Comparison of ENCODE assay signal across 17 cellular contexts in the genomic region with DNA sequence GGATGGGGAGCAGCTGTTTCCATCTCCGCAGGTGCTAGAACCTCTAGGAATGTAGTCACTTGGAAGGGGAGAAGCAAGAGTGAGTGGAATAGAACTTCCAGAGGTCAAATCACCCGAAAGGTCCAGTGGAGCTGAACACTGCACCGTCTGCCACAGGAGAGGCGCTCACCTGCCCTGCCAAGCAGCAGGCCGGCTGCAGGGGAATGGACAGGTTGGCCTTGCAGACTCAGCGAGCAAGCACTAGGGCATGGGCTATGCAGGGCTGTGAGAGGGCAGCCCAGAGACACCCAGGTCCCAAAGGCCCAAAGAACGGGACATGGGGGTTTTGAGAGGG.
DNase-seq lines count a peak whose midpoint lies in the region; ATAC-seq, FAIRE-seq and TF ChIP-seq lines count a peak whose summit lies in the region.
"Had no signal": no experiment of that assay in that cellular context is flagged by ENCODE, and none has a peak within 500 bp of the region (broad histone marks: within the 10 kb centered on the region; RNA-seq: fewer than 3 reads in every experiment).

No MANE protein-coding gene starts in this region.

- peaks cover 17% of the 10 kb centered on the region for H3K4me1 Mint-ChIP-seq in CD8-positive, alpha-beta T cell (ENCODE audit: low read depth)
- peaks cover 32% of the 10 kb centered on the region for H3K4me1 Mint-ChIP-seq in stimulated activated memory B cell treated with anti-CD40 and anti-IgM and Interleukin-4, amounts not matched to agents 10 μg/mL and 1 μg/mL and 100 μg/mL, for 72 hours

- no peak for TF ChIP-seq POLR2A in H1 (IDR thresholded peaks at IDR 0.05; ENCODE audit: control extremely low read depth in 1 of 2, low read depth in 2 of 2, low read length in 2 of 2)

- H3K9ac ChIP-seq in H1 (replicated peaks in 1 of 4; ENCODE audit: extremely low read depth in 1 of 4, low read depth in 3 of 4, low read length in 3 of 4) (no peak overlapping the region; a peak in 1 of 7 replicates), rectal smooth muscle tissue (ENCODE audit: low read length) (no peak overlapping the region)

- TF ChIP-seq CTCF in CD8-positive, alpha-beta T cell (IDR thresholded peaks at IDR 0.05), result no peak
- no peak for TF ChIP-seq CTCF in H1 (IDR thresholded peaks at IDR 0.05; ENCODE audit: control extremely low read depth in 1 of 3, insufficient read depth in 1 of 3, low read depth in 1 of 3, low read length in 3 of 3)

- no peak for FAIRE-seq in H1 (lab: Jason Lieb, UNC)
- FAIRE-seq: A549, RCC 7860 had no signal

- no peak overlapping the region for H3K27ac ChIP-seq in CD8-positive, alpha-beta T cell (ENCODE audit: low read depth, low read length)
- H3K27ac ChIP-seq in H1 (ENCODE audit: low read depth, low read length), result no peak overlapping the region
- H3K27ac ChIP-seq in rectal smooth muscle tissue (ENCODE audit: low read depth, low read length), result peak overlapping the region; percentile 60
- H3K27ac ChIP-seq: A549 had no signal

- peak; percentile 59 for DNase-seq in activated CD8-positive, alpha-beta memory T cell treated with anti-CD3 and anti-CD28 coated beads for 24 hours
- no peak for DNase-seq in activated CD8-positive, alpha-beta memory T cell treated with anti-CD3 and anti-CD28 coated beads, Interleukin-2, amount 50 U/mL, for 4 hours
- no peak for DNase-seq in CD8-positive, alpha-beta T cell
- no peak for DNase-seq in H1 (ENCODE audit: low read depth in 1 of 2, low spot score in 2 of 2)
- no peak for DNase-seq in stimulated activated CD8-positive, alpha-beta memory T cell treated with anti-CD3 and anti-CD28 coated beads, Interleukin-4, amount 100 ng/mL, for 48 hours
- DNase-seq: esophagus squamous epithelium had no signal

- H2BK120ac ChIP-seq in H1 (replicated peaks; ENCODE audit: low read depth, low read length), result no peak overlapping the region

- H4K5ac ChIP-seq in H1 (ENCODE audit: insufficient read length, low read depth, low read length), result no peak overlapping the region

- no peak overlapping the region for H4K8ac ChIP-seq in H1 (ENCODE audit: extremely low read depth, insufficient read depth, low read length)

- no peaks in the 10 kb centered on the region for H3K27me3 Mint-ChIP-seq in CD8-positive, alpha-beta T cell (ENCODE audit: low read depth)
- H3K27me3 Mint-ChIP-seq in stimulated activated memory B cell treated with anti-CD40 and anti-IgM and Interleukin-4, amounts not matched to agents 10 μg/mL and 1 μg/mL and 100 μg/mL, for 72 hours, result no peaks in the 10 kb centered on the region
- H3K27me3 Mint-ChIP-seq: activated naive CD4-positive, alpha-beta T cell treated with anti-CD3 and anti-CD28 coated beads, Interleukin-2, amount 50 U/mL, for 24 hours had no signal

- no peak overlapping the region for H3K14ac ChIP-seq in H1 (ENCODE audit: insufficient read length)

- no peak overlapping the region for H2BK5ac ChIP-seq in H1 (ENCODE audit: low read depth, low read length)

- H3K27me3 ChIP-seq in CD8-positive, alpha-beta T cell (ENCODE audit: insufficient read depth, low read length), result no peaks in the 10 kb centered on the region
- H3K27me3 ChIP-seq in H1 (replicated peaks in 1 of 4; ENCODE audit: control insufficient read depth in 3 of 4, extremely low read depth in 1 of 4, insufficient read depth in 3 of 4, low read length in 3 of 4), result peaks cover 0 to 2% (median 0%) of the 10 kb centered on the region in 4 experiments; a peak in 1 of 7 replicates
- no peaks in the 10 kb centered on the region for H3K27me3 ChIP-seq in rectal smooth muscle tissue (ENCODE audit: control insufficient read depth, insufficient read depth, low read length)
- H3K27me3 ChIP-seq: esophagus squamous epithelium, gastrocnemius medialis, transverse colon had no signal

- no peaks in the 10 kb centered on the region for H4K20me1 ChIP-seq in H1 (replicated peaks in 1 of 2; ENCODE audit: control insufficient read depth in 1 of 2, insufficient read depth in 2 of 2, low read length in 2 of 2)

- H2AK5ac ChIP-seq in H1 (ENCODE audit: low read depth, low read length), result no peak overlapping the region

- no peak overlapping the region for H3K4ac ChIP-seq in H1 (replicated peaks; ENCODE audit: insufficient read length, low read depth, low read length)

- H3K9me3 ChIP-seq in CD8-positive, alpha-beta T cell (ENCODE audit: low read length), result no peaks in the 10 kb centered on the region
- H3K9me3 ChIP-seq in H1 (ENCODE audit: insufficient read depth in 2 of 2, low read depth in 1 of 2, low read length in 1 of 2), result peaks cover 4 to 12% of the 10 kb centered on the region in 2 experiments; a peak in 3 of 4 replicates
- H3K9me3 ChIP-seq: A549, esophagus squamous epithelium, gastrocnemius medialis, transverse colon had no signal

- WGBS in H1 (ENCODE audit: extremely low coverage in 1 of 2, insufficient coverage in 1 of 2, insufficient read length in 1 of 2, insufficient replicate concordance in 2 of 2, low coverage in 1 of 2, low lambda C conversion rate in 2 of 2, missing lambda C conversion rate in 1 of 2), 2 experiments, result 86% methylated on average over 7 of the region's 7 CpGs; no CpG with 5 or more reads in 1 of the 2 experiments

- H2BK20ac ChIP-seq in H1 (ENCODE audit: low read length), result no peak overlapping the region

- no peak overlapping the region for H3K56ac ChIP-seq in H1 (replicated peaks; ENCODE audit: insufficient read length, low read depth, low read length)

- H2AFZ ChIP-seq in H1 (ENCODE audit: low read length), result no peak overlapping the region

- H3K27ac Mint-ChIP-seq in CD8-positive, alpha-beta T cell, result no peak overlapping the region
- H3K27ac Mint-ChIP-seq in stimulated activated memory B cell treated with anti-CD40 and anti-IgM and Interleukin-4, amounts not matched to agents 10 μg/mL and 1 μg/mL and 100 μg/mL, for 72 hours, result no peak overlapping the region
- H3K27ac Mint-ChIP-seq: activated naive CD4-positive, alpha-beta T cell treated with anti-CD3 and anti-CD28 coated beads, Interleukin-2, amount 50 U/mL, for 24 hours; activated T-cell treated with anti-CD3 and anti-CD28 coated beads, Interleukin-2, amount 50 U/mL, for 72 hours; progenitor cell of endocrine pancreas had no signal

- TF ChIP-seq RAD21 in H1 (IDR thresholded peaks at IDR 0.05 in 1 of 2, conservative IDR thresholded peaks at IDR 0.05 in 1 of 2; ENCODE audit: low read depth in 2 of 2, low read length in 2 of 2), result no peak

- H3K23ac ChIP-seq in H1 (ENCODE audit: insufficient read length), result no peak overlapping the region

- H3K9me3 Mint-ChIP-seq in CD8-positive, alpha-beta T cell, result peaks cover 2% of the 10 kb centered on the region
- H3K9me3 Mint-ChIP-seq in stimulated activated memory B cell treated with anti-CD40 and anti-IgM and Interleukin-4, amounts not matched to agents 10 μg/mL and 1 μg/mL and 100 μg/mL, for 72 hours, result no peaks in the 10 kb centered on the region
- H3K9me3 Mint-ChIP-seq: activated naive CD4-positive, alpha-beta T cell treated with anti-CD3 and anti-CD28 coated beads, Interleukin-2, amount 50 U/mL, for 24 hours; activated T-cell treated with anti-CD3 and anti-CD28 coated beads, Interleukin-2, amount 50 U/mL, for 72 hours had no signal

- H2BK12ac ChIP-seq in H1 (ENCODE audit: low read depth, low read length), result no peak overlapping the region

- H3K4me3 ChIP-seq in CD8-positive, alpha-beta T cell (ENCODE audit: low read depth, low read length), result no peak overlapping the region
- H3K4me3 ChIP-seq in H1 (ENCODE audit: extremely low read depth in 1 of 4, insufficient read depth in 2 of 4, low read depth in 3 of 4, low read length in 4 of 4) (no peak overlapping the region), rectal smooth muscle tissue (ENCODE audit: low read length) (no peak overlapping the region)
- H3K4me3 ChIP-seq: A549, K562 had no signal

- H3K79me1 ChIP-seq in H1 (ENCODE audit: low read depth, low read length), result no peaks in the 10 kb centered on the region

- H3K4me1 ChIP-seq in CD8-positive, alpha-beta T cell (ENCODE audit: insufficient read depth, low read length), result peaks cover 8% of the 10 kb centered on the region
- H3K4me1 ChIP-seq in H1 (replicated peaks in 1 of 4; ENCODE audit: control insufficient read depth in 3 of 4, insufficient read depth in 4 of 4, low read length in 3 of 4) (peaks cover 0 to 2% (median 0%) of the 10 kb centered on the region in 4 experiments; a peak in 1 of 7 replicates), rectal smooth muscle tissue (ENCODE audit: control insufficient read depth, insufficient read depth, low read length) (no peaks in the 10 kb centered on the region)
- H3K4me1 ChIP-seq: transverse colon had no signal

- intact Hi-C loops in CD8-positive, alpha-beta T cell (cut with DNase I, micrococcal nuclease), result loop anchor here (1.0 kb wide), 4 partner anchors 98 to 280 kb away; no protein-coding TSS in a partner anchor

- H3K4me3 Mint-ChIP-seq in CD8-positive, alpha-beta T cell, result peak overlapping the region; percentile 50
- no peak overlapping the region for H3K4me3 Mint-ChIP-seq in stimulated activated memory B cell treated with anti-CD40 and anti-IgM and Interleukin-4, amounts not matched to agents 10 μg/mL and 1 μg/mL and 100 μg/mL, for 72 hours

- H3K79me2 ChIP-seq in H1 (ENCODE audit: control insufficient read depth in 1 of 2, insufficient read depth in 2 of 2, low read length in 2 of 2), result no peaks in the 10 kb centered on the region

- ATAC-seq in CD8-positive, alpha-beta T cell, result no peak
- ATAC-seq in GM19324 (IDR thresholded peaks at IDR 0.05; ENCODE audit: low FRiP score, unreplicated experiment), result no peak
- ATAC-seq in stimulated activated memory B cell treated with anti-CD40 and anti-IgM and Interleukin-4, amounts not matched to agents 10 μg/mL and 1 μg/mL and 100 μg/mL, for 72 hours, result no peak

- H3K18ac ChIP-seq in H1 (ENCODE audit: extremely low read depth, low read length), result no peak overlapping the region

- no peak overlapping the region for H3K4me2 ChIP-seq in H1 (ENCODE audit: insufficient read depth in 1 of 2, low read depth in 2 of 2, low read length in 2 of 2)
- H3K4me2 ChIP-seq: A549 had no signal

- H3K36me3 ChIP-seq in CD8-positive, alpha-beta T cell (ENCODE audit: insufficient read depth, low read length), result no peaks in the 10 kb centered on the region
- H3K36me3 ChIP-seq in H1 (ENCODE audit: control insufficient read depth in 2 of 4, insufficient read depth in 4 of 4, low read length in 3 of 4) (no peaks in the 10 kb centered on the region), rectal smooth muscle tissue (ENCODE audit: control insufficient read depth, insufficient read depth, low read length) (peaks cover 5% of the 10 kb centered on the region)
- H3K36me3 ChIP-seq: gastrocnemius medialis, transverse colon had no signal

- H3K23me2 ChIP-seq in H1 (ENCODE audit: low read depth, low read length), result no peaks in the 10 kb centered on the region; the same call in 1 of the 2 replicates

- CTCF ChIA-PET in CD8-positive, alpha-beta T cell (lab: Charles Lee), result interaction anchor here (0.7 to 5.1 kb wide), 28 partner anchors 10 to 1837 kb away, joined by 3 to 54 read pairs (median 4); partner anchors contain the start of gene RUFY4
- CTCF ChIA-PET in H1 (lab: Charles Lee; ENCODE audit: partially characterized antibody), result interaction anchor here (0.6 to 30.4 kb wide), 53 partner anchors 9 to 384 kb away, joined by 3 to 759 read pairs (median 6); partner anchors contain the start of gene RUFY4

- H3K36me3 Mint-ChIP-seq in CD8-positive, alpha-beta T cell, result no peaks in the 10 kb centered on the region
- no peaks in the 10 kb centered on the region for H3K36me3 Mint-ChIP-seq in stimulated activated memory B cell treated with anti-CD40 and anti-IgM and Interleukin-4, amounts not matched to agents 10 μg/mL and 1 μg/mL and 100 μg/mL, for 72 hours
- H3K36me3 Mint-ChIP-seq: activated naive CD4-positive, alpha-beta T cell treated with anti-CD3 and anti-CD28 coated beads, Interleukin-2, amount 50 U/mL, for 24 hours had no signal

- POLR2A ChIA-PET in CD8-positive, alpha-beta T cell (lab: Charles Lee), result no interaction called here
- POLR2A ChIA-PET in H1 (lab: Charles Lee; ENCODE audit: partially characterized antibody), result interaction anchor here (1.1 to 1.3 kb wide), 2 partner anchors 98 to 201 kb away, joined by 3 to 5 read pairs; no protein-coding TSS in a partner anchor

- no peak overlapping the region for H2BK15ac ChIP-seq in H1 (ENCODE audit: low read length)

- H4K91ac ChIP-seq in H1 (replicated peaks; ENCODE audit: insufficient read length, low read length), result peak overlapping the region; percentile 7

- no peak for TF ChIP-seq EP300 in H1 (IDR thresholded peaks at IDR 0.05; ENCODE audit: borderline replicate concordance in 1 of 2, low read depth in 2 of 2, low read length in 2 of 2)
